In genomic region chr2:193112986-193113385, GRCh38 we compare ENCODE assay signal across 21 cellular contexts.
"Had no signal": no experiment of that assay in that cellular context is flagged by ENCODE, and none has a peak within 500 bp of the region (broad histone marks: within the 10 kb centered on the region; RNA-seq: fewer than 3 reads in every experiment).

No MANE protein-coding gene starts in this region.

- DNase-seq: cortex of kidney; effector CD4-positive, alpha-beta T cell; foreskin fibroblast; gastrocnemius medialis; head of caudate nucleus; left ventricle myocardium superior; lower lobe of right lung; naive thymus-derived CD8-positive, alpha-beta T cell; nephron progenitor cell; psoas muscle; right cardiac atrium; sigmoid colon; stimulated activated CD4-positive, alpha-beta T cell treated with anti-CD3 and anti-CD28 coated beads, Interleukin-2, amount 100 ng/mL, for 24 hours; stimulated activated CD4-positive, alpha-beta T cell treated with anti-CD3 and anti-CD28 coated beads, Interleukin-4, amount 100 ng/mL, for 24 hours; stimulated activated naive CD4-positive, alpha-beta T cell treated with Interleukin-2 at 50 U/mL for 16 hours; stomach; thyroid gland; trophoblast cell had no signal

- H3K4me3 ChIP-seq: gastrocnemius medialis, lower lobe of right lung, psoas muscle, sigmoid colon, stomach, thyroid gland had no signal

- ATAC-seq: esophagus mucosa; gastrocnemius medialis; left ventricle myocardium superior; lower lobe of right lung; naive thymus-derived CD8-positive, alpha-beta T cell; psoas muscle; right cardiac atrium; stimulated activated effector memory CD8-positive, alpha-beta T cell treated with anti-CD3 and anti-CD28 coated beads, Interleukin-12 subunit alpha, Interleukin-12 subunit beta, amount 100 ng/mL, for 72 hours had no signal

- H3K27me3 ChIP-seq: gastrocnemius medialis, sigmoid colon, stomach, thyroid gland had no signal

- H3K36me3 ChIP-seq: gastrocnemius medialis, lower lobe of right lung, sigmoid colon, stomach, thyroid gland had no signal

- H3K9me3 ChIP-seq: gastrocnemius medialis, lower lobe of right lung, psoas muscle, sigmoid colon, stomach, thyroid gland had no signal

- H3K4me1 ChIP-seq: gastrocnemius medialis, lower lobe of right lung, psoas muscle, sigmoid colon, stomach, thyroid gland had no signal

- H3K27ac ChIP-seq: epithelial cell of prostate, gastrocnemius medialis, lower lobe of right lung, psoas muscle, sigmoid colon, stomach, thyroid gland had no signal
